ENCODE assay signal across 28 cellular contexts in the genomic region with DNA sequence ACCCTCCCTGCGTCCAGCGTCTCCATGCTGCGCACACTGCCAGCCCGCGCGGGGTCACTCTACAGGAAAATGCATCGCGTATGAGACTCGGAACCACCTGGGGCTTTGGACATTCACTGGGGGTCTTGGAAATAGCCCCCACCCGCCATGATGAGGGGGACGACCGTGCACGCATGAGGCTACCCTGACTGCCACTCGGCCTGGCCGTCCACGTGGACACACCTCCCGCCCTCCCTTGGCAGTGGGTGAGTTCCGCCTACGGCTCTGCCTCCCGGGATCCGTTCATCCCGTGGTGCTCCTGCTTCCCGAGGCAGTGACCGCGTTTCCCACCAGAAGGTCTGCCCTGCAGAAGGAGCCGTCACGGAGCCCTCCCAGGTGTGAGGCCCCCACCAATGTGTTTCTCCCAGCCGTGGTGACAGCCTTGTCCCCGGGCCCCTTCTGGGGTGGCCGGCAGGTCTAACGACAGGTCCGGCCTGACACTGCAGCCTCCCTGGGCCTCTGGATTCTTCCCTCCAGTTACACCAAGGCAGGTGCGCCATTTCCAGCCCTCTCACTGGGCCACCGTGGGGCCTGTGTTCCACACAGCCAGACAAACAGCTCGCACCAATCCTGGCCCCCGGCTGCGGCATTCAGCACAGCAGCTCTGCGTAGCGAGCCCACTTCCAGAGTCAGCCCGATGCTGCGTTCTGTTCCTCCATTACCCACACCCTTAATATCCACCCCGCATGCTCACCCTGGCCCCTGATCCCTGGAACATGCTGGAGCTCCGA. TPM values are rescaled to one million over a fixed set of nuclear protein-coding genes. Genes with fewer than 3 reads are reported as not detected.
"Had no signal": no experiment of that assay in that cellular context is flagged by ENCODE, and none has a peak within 500 bp of the region (broad histone marks: within the 10 kb centered on the region; RNA-seq: fewer than 3 reads in every experiment).

No MANE protein-coding gene starts in this region.

- H3K4me3 ChIP-seq: ovary, psoas muscle, skin epidermis, smooth muscle cell, spleen, stomach, thoracic aorta, thyroid gland, tibial nerve, upper lobe of left lung, vagina had no signal

- H3K4me2 ChIP-seq: smooth muscle cell had no signal

- DNase-seq: naive thymus-derived CD4-positive, alpha-beta T cell; natural killer cell; occipital lobe; ovary; posterior cingulate gyrus; psoas muscle; spleen; stimulated activated CD4-positive, alpha-beta T cell treated with anti-CD3 and anti-CD28 coated beads, Interleukin-12 subunit alpha, Interleukin-12 subunit beta, amount 100 ng/mL, for 4 hours; stimulated activated CD4-positive, alpha-beta T cell treated with anti-CD3 and anti-CD28 coated beads, Interleukin-1b, Interleukin-23, amount 100 ng/mL, for 48 hours; stimulated activated CD4-positive, alpha-beta T cell treated with anti-CD3 and anti-CD28 coated beads, Interleukin-4, amount 100 ng/mL, for 1 hour; stimulated activated CD4-positive, alpha-beta T cell treated with anti-CD3 and anti-CD28 coated beads, Interleukin-4, amount 100 ng/mL, for 4 hours; stimulated activated CD8-positive, alpha-beta memory T cell treated with anti-CD3 and anti-CD28 coated beads, Interleukin-4, amount 100 ng/mL, for 48 hours; stimulated activated naive CD4-positive, alpha-beta T cell treated with Interleukin-2 at 50 U/mL for 16 hours; stomach; thyroid gland; trophoblast cell had no signal

- H3K9me3 ChIP-seq: ovary, psoas muscle, spleen, thoracic aorta, thyroid gland, upper lobe of left lung, vagina had no signal

- H3K27ac ChIP-seq: ovary, parathyroid adenoma, psoas muscle, skin epidermis, spleen, stomach, thoracic aorta, thyroid gland, tibial nerve, upper lobe of left lung, vagina had no signal

- H3K79me2 ChIP-seq: parathyroid adenoma had no signal

- H3K4me1 ChIP-seq: parathyroid adenoma, psoas muscle, thyroid gland, tibial nerve, vagina had no signal

- H3K36me3 ChIP-seq: ovary, spleen, stomach, thoracic aorta, thyroid gland, tibial nerve, upper lobe of left lung, vagina had no signal

- H2AFZ ChIP-seq: parathyroid adenoma had no signal

- FAIRE-seq: urothelium cell line had no signal

- ATAC-seq: naive thymus-derived CD4-positive, alpha-beta T cell; natural killer cell; psoas muscle; right cardiac atrium; sciatic nerve; stimulated activated memory B cell treated with anti-CD40 and anti-IgM and Interleukin-4, amounts not matched to agents 10 μg/mL and 1 μg/mL and 100 μg/mL, for 72 hours had no signal

- H3K9ac ChIP-seq: parathyroid adenoma had no signal

- H3K27me3 ChIP-seq: ovary, thyroid gland, upper lobe of left lung, vagina had no signal

RNA-seq across cellular contexts. Expression of gene GALNT9, which starts 11.1 kb away (rescaled TPM):
- total RNA-seq: naive thymus-derived CD4-positive, alpha-beta T cell; natural killer cell; psoas muscle; sciatic nerve; smooth muscle cell; subcutaneous adipose tissue had no signal
- polyA plus RNA-seq: naive thymus-derived CD4-positive, alpha-beta T cell had no signal
